ENCODE assay signal across 9 cellular contexts in the genomic region with DNA sequence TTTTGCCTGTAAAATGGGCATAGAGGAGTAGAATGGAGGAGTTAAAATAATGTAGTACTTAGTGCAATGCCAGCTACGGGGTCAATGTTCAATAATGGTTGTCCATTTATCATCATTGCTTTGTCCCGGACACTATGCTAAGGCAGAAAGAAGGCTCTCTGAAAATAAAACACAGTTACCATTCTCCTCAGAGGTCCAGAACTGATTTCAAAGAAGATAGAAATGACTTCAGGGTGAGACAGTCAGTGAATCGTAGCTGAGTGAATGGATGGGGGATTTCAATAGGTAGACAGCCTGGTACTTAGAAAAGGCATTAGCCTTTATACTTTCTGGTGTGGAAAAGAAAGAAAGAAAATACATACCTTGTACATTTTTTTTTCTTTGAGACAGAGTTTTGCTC. TPM values are rescaled to one million over a fixed set of nuclear protein-coding genes. Genes with fewer than 3 reads are reported as not detected.
A peak's percentile ranks its signal among the peaks of the same experiment; 100 is the strongest.
DNase-seq lines count a peak whose midpoint lies in the region.
"Had no signal": no experiment of that assay in that cellular context is flagged by ENCODE, and none has a peak within 500 bp of the region (broad histone marks: within the 10 kb centered on the region; RNA-seq: fewer than 3 reads in every experiment).

No MANE protein-coding gene starts in this region.

- no peaks in the 10 kb centered on the region for H3K9me3 Mint-ChIP-seq in activated CD4-positive, alpha-beta T cell treated with anti-CD3 and anti-CD28 coated beads, Interleukin-2, amount 10 ng/mL, durations not matched to agents 7 days and 5 days
- H3K9me3 Mint-ChIP-seq in activated naive CD8-positive, alpha-beta T cell treated with anti-CD3 and anti-CD28 coated beads for 36 hours: no peaks in the 10 kb centered on the region
- no peaks in the 10 kb centered on the region for H3K9me3 Mint-ChIP-seq in immature natural killer cell

- H3K9ac ChIP-seq in stomach smooth muscle (ENCODE audit: low read length in 2 of 2): peak overlapping the region; percentile 77 to 78

- peak overlapping the region; percentile 87 for H3K4me3 Mint-ChIP-seq in activated CD4-positive, alpha-beta T cell treated with anti-CD3 and anti-CD28 coated beads, Interleukin-2, amount 10 ng/mL, durations not matched to agents 7 days and 5 days
- peak overlapping the region; percentile 89 for H3K4me3 Mint-ChIP-seq in activated naive CD8-positive, alpha-beta T cell treated with anti-CD3 and anti-CD28 coated beads for 36 hours
- peak overlapping the region; percentile 70 to 97 (median 91) for H3K4me3 Mint-ChIP-seq in immature natural killer cell

- CTCF ChIA-PET in activated CD4-positive, alpha-beta T cell treated with anti-CD3 and anti-CD28 coated beads, Interleukin-2, amount 10 ng/mL, durations not matched to agents 7 days and 5 days (lab: Charles Lee): interaction anchor here (0.6 to 0.9 kb wide), 2 partner anchors 9 to 11 kb away, joined by 3 to 4 read pairs; no protein-coding TSS in a partner anchor

- no peak for DNase-seq in activated CD4-positive, alpha-beta T cell treated with anti-CD3 and anti-CD28 coated beads, Interleukin-2, amount 10 ng/mL, durations not matched to agents 7 days and 5 days
- no peak for DNase-seq in activated CD4-positive, alpha-beta T cell treated with anti-CD3 and anti-CD28 coated beads, Interleukin-2, amount 50 U/mL, for 4 hours
- DNase-seq in activated naive CD8-positive, alpha-beta T cell treated with anti-CD3 and anti-CD28 coated beads for 36 hours: no peak
- DNase-seq in immature natural killer cell (no peak), HuH-7.5 (ENCODE audit: low spot score) (no peak), NCI-H146 (lab: John Stamatoyannopoulos, UW) (no peak), NCI-H1436 (lab: John Stamatoyannopoulos, UW) (no peak)
- DNase-seq: KG1 had no signal

- no peaks in the 10 kb centered on the region for H3K27me3 ChIP-seq in stomach smooth muscle (ENCODE audit: control insufficient read depth in 1 of 2, insufficient read depth in 2 of 2, low read length in 2 of 2)

- peak overlapping the region; percentile 80 for H3K27ac ChIP-seq in stomach smooth muscle (ENCODE audit: low read length)

- H3K4me1 Mint-ChIP-seq in activated CD4-positive, alpha-beta T cell treated with anti-CD3 and anti-CD28 coated beads, Interleukin-2, amount 10 ng/mL, durations not matched to agents 7 days and 5 days: peaks cover 37% of the 10 kb centered on the region
- peaks cover 41% of the 10 kb centered on the region for H3K4me1 Mint-ChIP-seq in activated naive CD8-positive, alpha-beta T cell treated with anti-CD3 and anti-CD28 coated beads for 36 hours
- peaks cover 25 to 27% of the 10 kb centered on the region in 2 donors for H3K4me1 Mint-ChIP-seq in immature natural killer cell

- H3K36me3 Mint-ChIP-seq in activated CD4-positive, alpha-beta T cell treated with anti-CD3 and anti-CD28 coated beads, Interleukin-2, amount 10 ng/mL, durations not matched to agents 7 days and 5 days (ENCODE audit: low read depth): peaks cover 6% of the 10 kb centered on the region
- peaks cover 13% of the 10 kb centered on the region for H3K36me3 Mint-ChIP-seq in activated naive CD8-positive, alpha-beta T cell treated with anti-CD3 and anti-CD28 coated beads for 36 hours
- H3K36me3 Mint-ChIP-seq in immature natural killer cell: no peaks in the 10 kb centered on the region

- no peak overlapping the region for H3K27ac Mint-ChIP-seq in activated CD4-positive, alpha-beta T cell treated with anti-CD3 and anti-CD28 coated beads, Interleukin-2, amount 10 ng/mL, durations not matched to agents 7 days and 5 days
- no peak overlapping the region for H3K27ac Mint-ChIP-seq in activated naive CD8-positive, alpha-beta T cell treated with anti-CD3 and anti-CD28 coated beads for 36 hours
- H3K27ac Mint-ChIP-seq in immature natural killer cell: peak overlapping the region; percentile 2 to 61 (median 46)

- no peaks in the 10 kb centered on the region for H3K36me3 ChIP-seq in stomach smooth muscle (ENCODE audit: control insufficient read depth in 2 of 2, insufficient read depth in 2 of 2, low read length in 2 of 2)

- H3K9me3 ChIP-seq in stomach smooth muscle (ENCODE audit: control insufficient read depth in 2 of 2, low read length in 2 of 2): no peaks in the 10 kb centered on the region

- POLR2A ChIA-PET in activated CD4-positive, alpha-beta T cell treated with anti-CD3 and anti-CD28 coated beads, Interleukin-2, amount 10 ng/mL, durations not matched to agents 7 days and 5 days (lab: Charles Lee): interaction anchor here (0.5 to 0.7 kb wide), 2 partner anchors 86 to 610 kb away, joined by 3 to 4 read pairs; no protein-coding TSS in a partner anchor

- peaks cover 18% of the 10 kb centered on the region for H3K4me1 ChIP-seq in stomach smooth muscle (ENCODE audit: control insufficient read depth, insufficient read depth, low read length)

- H3K4me3 ChIP-seq in stomach smooth muscle (ENCODE audit: low read length in 2 of 2): peak overlapping the region; percentile 66 to 85

- H3K27me3 Mint-ChIP-seq in activated CD4-positive, alpha-beta T cell treated with anti-CD3 and anti-CD28 coated beads, Interleukin-2, amount 10 ng/mL, durations not matched to agents 7 days and 5 days: no peaks in the 10 kb centered on the region
- H3K27me3 Mint-ChIP-seq in activated naive CD8-positive, alpha-beta T cell treated with anti-CD3 and anti-CD28 coated beads for 36 hours: no peaks in the 10 kb centered on the region
- H3K27me3 Mint-ChIP-seq in immature natural killer cell (ENCODE audit: low read depth in 3 of 3): peaks cover 0 to 7% (median 4%) of the 10 kb centered on the region in 3 donors

RNA-seq across cellular contexts. Expression of gene AK3, which starts 1.2 kb away (rescaled TPM):
- total RNA-seq in activated CD4-positive, alpha-beta T cell treated with anti-CD3 and anti-CD28 coated beads, Interleukin-2, amount 10 ng/mL, durations not matched to agents 7 days and 5 days: 10 to 100 TPM; 34.4 to 38.9 TPM
- 10 to 100 TPM; 32.2 to 33.3 TPM for total RNA-seq in activated naive CD8-positive, alpha-beta T cell treated with anti-CD3 and anti-CD28 coated beads for 36 hours
- polyA plus RNA-seq in immature natural killer cell: 10 to 100 TPM; 36.0 to 41.2 (median 37.2) TPM

RNA-seq across cellular contexts. Expression of gene RCL1, which starts 50.5 kb away (rescaled TPM):
- total RNA-seq in activated CD4-positive, alpha-beta T cell treated with anti-CD3 and anti-CD28 coated beads, Interleukin-2, amount 10 ng/mL, durations not matched to agents 7 days and 5 days: 10 to 100 TPM; 13.6 to 17.3 TPM
- total RNA-seq in activated naive CD8-positive, alpha-beta T cell treated with anti-CD3 and anti-CD28 coated beads for 36 hours: 10 to 100 TPM; 37.9 to 38.6 TPM
- 10 to 100 TPM; 13.6 to 31.3 (median 17.0) TPM for polyA plus RNA-seq in immature natural killer cell

Comparison
In these comparisons a context has a peak if more than half of its experiments do, and no peak if none do; other contexts are left out.
1. H3K27ac Mint-ChIP-seq: peak in immature natural killer cell (6 of 6); none in activated CD4-positive, alpha-beta T cell treated with anti-CD3 and anti-CD28 coated beads, Interleukin-2, amount 10 ng/mL, durations not matched to agents 7 days and 5 days (single experiment) and activated naive CD8-positive, alpha-beta T cell treated with anti-CD3 and anti-CD28 coated beads for 36 hours (single experiment).
2. Peak in every context shown above with its lines, with median percentiles within 50 percentile points of each other: H3K4me3 Mint-ChIP-seq.